ENCODE assay signal across 17 cellular contexts in genomic region chr9:89632136-89633135, GRCh38.
"Had no signal": no experiment of that assay in that cellular context is flagged by ENCODE, and none has a peak within 500 bp of the region (broad histone marks: within the 10 kb centered on the region; RNA-seq: fewer than 3 reads in every experiment).

No MANE protein-coding gene starts in this region.

- H2AFZ ChIP-seq: parathyroid adenoma had no signal

- H3K9ac ChIP-seq: parathyroid adenoma had no signal

- H3K9me3 ChIP-seq: ascending aorta, esophagus squamous epithelium, neutrophil, transverse colon had no signal

- FAIRE-seq: bronchial epithelial cell had no signal

- H3K27ac ChIP-seq: ascending aorta, esophagus squamous epithelium, neutrophil, parathyroid adenoma had no signal

- ATAC-seq: effector memory CD8-positive, alpha-beta T cell; left ventricle myocardium superior; natural killer cell treated with Interleukin-12 subunit alpha and Interleukin-12 subunit beta and Interleukin-15 and Interleukin-18, amount 100 ng/mL, for 72 hours; stimulated activated naive CD8-positive, alpha-beta T cell treated with anti-CD3 and anti-CD28 coated beads, Interleukin-15, Interleukin-2, amounts not matched to agents 100 U/mL and 50 U/mL, for 24 hours had no signal

- H3K79me2 ChIP-seq: parathyroid adenoma had no signal

- H3K27me3 ChIP-seq: ascending aorta, neutrophil, transverse colon had no signal

- H3K4me1 ChIP-seq: parathyroid adenoma had no signal

- H3K36me3 ChIP-seq: ascending aorta, esophagus squamous epithelium, neutrophil, transverse colon had no signal

- DNase-seq: activated CD4-positive, alpha-beta T cell treated with anti-CD3 and anti-CD28 coated beads, Interleukin-2, amount 50 U/mL, for 1 hour; activated CD4-positive, CD25-positive, alpha-beta regulatory T cell treated with anti-CD3 and anti-CD28 coated beads, Interleukin-2, amount 50 U/mL, for 72 hours; activated CD8-positive, alpha-beta memory T cell treated with anti-CD3 and anti-CD28 coated beads, Interleukin-2, amount 50 U/mL, for 48 hours; activated effector memory CD4-positive, alpha-beta T cell treated with Interleukin-2 at 50 U/mL for 16 hours; activated naive CD4-positive, alpha-beta T cell treated with anti-CD3 and anti-CD28 coated beads, Interleukin-2, amount 10 ng/mL, durations not matched to agents 7 days and 5 days; activated T-cell treated with anti-CD3 and anti-CD28 coated beads, Interleukin-2, amount 50 U/mL, for 48 hours; effector memory CD8-positive, alpha-beta T cell; esophagus squamous epithelium; left ventricle myocardium superior; stimulated activated naive CD8-positive, alpha-beta T cell treated with anti-CD3 and anti-CD28 coated beads, Interleukin-15, Interleukin-2, amounts not matched to agents 100 U/mL and 50 U/mL, for 24 hours; T1000; transverse colon had no signal

- H3K4me3 ChIP-seq: ascending aorta, esophagus squamous epithelium, transverse colon had no signal
